Comparison of ENCODE assay signal across 1 cellular context in genomic region chr4:153710681-153711080, GRCh38.
TF ChIP-seq lines count a peak whose summit lies in the region.

No MANE protein-coding gene starts in this region.

TF ChIP-seq in endothelial cell of umbilical vein, 7 proteins besides CTCF, POLR2A, EP300 and RAD21 (continued from another document):
- no peak for TF ChIP-seq MAX (IDR thresholded peaks at IDR 0.05; ENCODE audit: insufficient read depth, insufficient read length)
- TF ChIP-seq MYC (IDR thresholded peaks at IDR 0.05; ENCODE audit: low read depth, low read length) = no peak
- no peak for TF ChIP-seq POLR2AphosphoS5 (IDR thresholded peaks at IDR 0.05; ENCODE audit: insufficient read depth, low read depth, low read length)
- TF ChIP-seq JUN (IDR thresholded peaks at IDR 0.05; ENCODE audit: borderline replicate concordance, insufficient read depth, insufficient read length, low read depth) = no peak
